ENCODE assay signal across 10 cellular contexts in the genomic region with DNA sequence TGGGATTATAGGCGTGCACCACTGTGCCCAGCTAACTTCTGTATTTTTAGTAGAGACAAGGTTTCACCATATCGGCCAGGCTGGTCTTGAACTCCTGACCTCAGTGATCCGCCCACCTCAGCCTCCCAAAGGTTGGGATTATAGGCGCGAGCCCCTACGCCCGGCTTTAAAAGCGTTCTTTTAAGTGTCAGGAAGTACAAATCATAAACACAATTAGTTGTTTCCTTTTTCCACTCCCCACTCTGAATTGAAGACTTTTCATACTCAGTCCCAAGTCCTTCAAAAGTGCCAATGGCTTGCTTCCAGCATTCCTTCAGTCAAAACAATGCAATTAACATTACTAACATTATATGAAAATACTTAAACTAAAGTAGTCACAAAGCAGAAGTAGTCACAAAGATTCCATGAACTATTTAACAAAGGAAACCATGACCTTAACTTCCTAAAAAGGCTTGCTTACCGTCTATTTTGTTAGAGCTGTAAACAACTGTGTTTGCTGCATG. TPM values are rescaled to one million over a fixed set of nuclear protein-coding genes. Genes with fewer than 3 reads are reported as not detected.
DNase-seq lines count a peak whose midpoint lies in the region; ATAC-seq and TF ChIP-seq lines count a peak whose summit lies in the region.
"Had no signal": no experiment of that assay in that cellular context is flagged by ENCODE, and none has a peak within 500 bp of the region (broad histone marks: within the 10 kb centered on the region; RNA-seq: fewer than 3 reads in every experiment).

No MANE protein-coding gene starts in this region.

- no peak for TF ChIP-seq CTCF in mucosa of descending colon (IDR thresholded peaks at IDR 0.05)
- no peak for TF ChIP-seq CTCF in vagina (IDR thresholded peaks at IDR 0.05)

- H3K36me3 Mint-ChIP-seq in stimulated activated naive CD8-positive, alpha-beta T cell treated with anti-CD3 and anti-CD28 coated beads, Interleukin-15, Interleukin-2, amounts not matched to agents 100 ng/mL and 50 ng/mL, for 24 hours (ENCODE audit: low read depth) = peaks cover 87% of the 10 kb centered on the region
- peaks cover 76% of the 10 kb centered on the region for H3K36me3 Mint-ChIP-seq in central memory CD8-positive, alpha-beta T cell (ENCODE audit: insufficient read depth)

- peak overlapping the region; percentile 86 for H3K27ac Mint-ChIP-seq in stimulated activated naive CD8-positive, alpha-beta T cell treated with anti-CD3 and anti-CD28 coated beads, Interleukin-15, Interleukin-2, amounts not matched to agents 100 ng/mL and 50 ng/mL, for 24 hours
- peak overlapping the region; percentile 94 for H3K27ac Mint-ChIP-seq in central memory CD8-positive, alpha-beta T cell (ENCODE audit: low read depth)

- DNase-seq in stimulated activated naive CD8-positive, alpha-beta T cell treated with anti-CD3 and anti-CD28 coated beads, Interleukin-15, Interleukin-2, amounts not matched to agents 100 U/mL and 50 U/mL, for 24 hours = no peak
- DNase-seq in central memory CD8-positive, alpha-beta T cell (ENCODE audit: low spot score in 2 of 2) = no peak
- DNase-seq in mucosa of descending colon (peak in 1 of 3 donors; percentile 27), vagina (ENCODE audit: extremely low spot score in 2 of 2) (no peak), NCI-H446 treated with DMSO at 0.1 percent for 48 hours (lab: John Stamatoyannopoulos, UW) (no peak)
- no peak for DNase-seq in stimulated activated CD4-positive, alpha-beta T cell treated with anti-CD3 and anti-CD28 coated beads, Interleukin-15, amount 100 ng/mL, for 24 hours
- DNase-seq in stimulated activated CD4-positive, alpha-beta T cell treated with anti-CD3 and anti-CD28 coated beads, Interleukin-4, amount 100 ng/mL, for 24 hours = no peak
- DNase-seq: activated effector memory CD4-positive, alpha-beta T cell treated with Interleukin-2 at 50 U/mL for 16 hours; H7 had no signal

- peak overlapping the region; percentile 97 for H3K4me3 Mint-ChIP-seq in stimulated activated naive CD8-positive, alpha-beta T cell treated with anti-CD3 and anti-CD28 coated beads, Interleukin-15, Interleukin-2, amounts not matched to agents 100 ng/mL and 50 ng/mL, for 24 hours
- peak overlapping the region; percentile 95 for H3K4me3 Mint-ChIP-seq in central memory CD8-positive, alpha-beta T cell

- no peaks in the 10 kb centered on the region for H3K9me3 Mint-ChIP-seq in stimulated activated naive CD8-positive, alpha-beta T cell treated with anti-CD3 and anti-CD28 coated beads, Interleukin-15, Interleukin-2, amounts not matched to agents 100 ng/mL and 50 ng/mL, for 24 hours
- H3K9me3 Mint-ChIP-seq in central memory CD8-positive, alpha-beta T cell = no peaks in the 10 kb centered on the region

- H3K4me1 ChIP-seq in mucosa of descending colon (ENCODE audit: low read depth) (peaks cover 30% of the 10 kb centered on the region), vagina (peaks cover 82% of the 10 kb centered on the region)

- H3K27ac ChIP-seq in vagina = peak overlapping the region; percentile 47

- ATAC-seq in stimulated activated naive CD8-positive, alpha-beta T cell treated with anti-CD3 and anti-CD28 coated beads, Interleukin-15, Interleukin-2, amounts not matched to agents 100 U/mL and 50 U/mL, for 24 hours = no peak
- no peak for ATAC-seq in central memory CD8-positive, alpha-beta T cell (replicated peaks; ENCODE audit: extremely low read depth, poor library complexity, severe bottlenecking)
- ATAC-seq in mucosa of descending colon = peak; percentile 32

- peaks cover 94% of the 10 kb centered on the region for H3K4me1 Mint-ChIP-seq in stimulated activated naive CD8-positive, alpha-beta T cell treated with anti-CD3 and anti-CD28 coated beads, Interleukin-15, Interleukin-2, amounts not matched to agents 100 ng/mL and 50 ng/mL, for 24 hours (ENCODE audit: low read depth)
- peaks cover 67% of the 10 kb centered on the region for H3K4me1 Mint-ChIP-seq in central memory CD8-positive, alpha-beta T cell

- intact Hi-C loops in mucosa of descending colon (cut with DNase I, micrococcal nuclease) = no loop called here
- intact Hi-C loops in vagina (cut with DNase I) = loop anchor here (5.0 kb wide), 1 partner anchor 53 kb away; no protein-coding TSS in a partner anchor

- H3K4me3 ChIP-seq in mucosa of descending colon (no peak overlapping the region), vagina (no peak overlapping the region)

- TF ChIP-seq POLR2A in vagina (IDR thresholded peaks at IDR 0.05) = no peak

- no peaks in the 10 kb centered on the region for H3K27me3 ChIP-seq in vagina

- H3K36me3 ChIP-seq in mucosa of descending colon (ENCODE audit: low read depth) (peaks cover 11% of the 10 kb centered on the region), vagina (peaks cover 0 to 52% of the 10 kb centered on the region in 2 donors)

- H3K27me3 Mint-ChIP-seq in stimulated activated naive CD8-positive, alpha-beta T cell treated with anti-CD3 and anti-CD28 coated beads, Interleukin-15, Interleukin-2, amounts not matched to agents 100 ng/mL and 50 ng/mL, for 24 hours = no peaks in the 10 kb centered on the region
- H3K27me3 Mint-ChIP-seq in central memory CD8-positive, alpha-beta T cell = no peaks in the 10 kb centered on the region

- no peaks in the 10 kb centered on the region for H3K9me3 ChIP-seq in mucosa of descending colon
- H3K9me3 ChIP-seq in vagina = no peaks in the 10 kb centered on the region

RNA-seq across cellular contexts. Expression of a gene that starts 8.1 kb away (rescaled TPM):
- total RNA-seq in mucosa of descending colon (10 to 100 TPM; 55.8 to 83.1 (median 62.9) TPM), vagina (44.4 TPM)

RNA-seq across cellular contexts. Expression of a gene that starts 17.3 kb away (rescaled TPM):
- total RNA-seq in mucosa of descending colon = 10 to 100 TPM; 37.1 to 78.6 (median 42.7) TPM
- total RNA-seq in vagina = 10.3 TPM

RNA-seq across cellular contexts. Expression of a gene that starts 24.7 kb away (rescaled TPM):
- 10 to 100 TPM in 1 of 3 donors, 1 to 10 TPM in 2; 3.9 to 21.4 (median 9.7) TPM for total RNA-seq in mucosa of descending colon
- 25.0 TPM for total RNA-seq in vagina

RNA-seq across cellular contexts. Expression of a gene that starts 31.3 kb away (rescaled TPM):
- total RNA-seq in mucosa of descending colon = 10 to 100 TPM; 39.1 to 41.1 (median 41.0) TPM
- 93.8 TPM for total RNA-seq in vagina

RNA-seq across cellular contexts. Expression of a gene that starts 44.9 kb away (rescaled TPM):
- under 1 TPM in 2 of 3 donors, not detected in 1; 0.77 to 0.89 TPM for total RNA-seq in mucosa of descending colon
- total RNA-seq in vagina = not detected
- total RNA-seq: H7 had no signal
